ENCODE assay signal across 8 cellular contexts in the genomic region with DNA sequence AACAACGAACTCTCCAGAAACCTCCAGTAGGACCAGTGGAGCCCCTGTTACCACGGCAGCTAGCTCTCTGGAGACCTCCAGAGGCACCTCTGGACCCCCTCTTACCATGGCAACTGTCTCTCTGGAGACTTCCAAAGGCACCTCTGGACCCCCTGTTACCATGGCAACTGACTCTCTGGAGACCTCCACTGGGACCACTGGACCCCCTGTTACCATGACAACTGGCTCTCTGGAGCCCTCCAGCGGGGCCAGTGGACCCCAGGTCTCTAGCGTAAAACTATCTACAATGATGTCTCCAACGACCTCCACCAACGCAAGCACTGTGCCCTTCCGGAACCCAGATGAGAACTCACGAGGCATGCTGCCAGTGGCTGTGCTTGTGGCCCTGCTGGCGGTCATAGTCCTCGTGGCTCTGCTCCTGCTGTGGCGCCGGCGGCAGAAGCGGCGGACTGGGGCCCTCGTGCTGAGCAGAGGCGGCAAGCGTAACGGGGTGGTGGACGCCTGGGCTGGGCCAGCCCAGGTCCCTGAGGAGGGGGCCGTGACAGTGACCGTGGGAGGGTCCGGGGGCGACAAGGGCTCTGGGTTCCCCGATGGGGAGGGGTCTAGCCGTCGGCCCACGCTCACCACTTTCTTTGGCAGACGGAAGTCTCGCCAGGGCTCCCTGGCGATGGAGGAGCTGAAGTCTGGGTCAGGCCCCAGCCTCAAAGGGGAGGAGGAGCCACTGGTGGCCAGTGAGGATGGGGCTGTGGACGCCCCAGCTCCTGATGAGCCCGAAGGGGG.
DNase-seq lines count a peak whose midpoint lies in the region; ATAC-seq and TF ChIP-seq lines count a peak whose summit lies in the region.

No MANE protein-coding gene starts in this region.

- TF ChIP-seq CTCF in HL-60 (IDR thresholded peaks at IDR 0.05; ENCODE audit: insufficient read depth, low read length): no peak

- ATAC-seq in HG03342 (IDR thresholded peaks at IDR 0.05; ENCODE audit: unreplicated experiment) (no peak), GM21526 (IDR thresholded peaks at IDR 0.05; ENCODE audit: low FRiP score, unreplicated experiment) (no peak)

- no peaks in the 10 kb centered on the region for H3K27me3 ChIP-seq in HL-60 (ENCODE audit: insufficient read depth, poor library complexity, severe bottlenecking)

- DNase-seq in HL-60 (ENCODE audit: low read depth in 1 of 2, low spot score in 1 of 2) (peak; percentile 55 to 91), germinal center (ENCODE audit: low spot score) (peak; percentile 51), LoVo (ENCODE audit: low spot score) (no peak), AG08396 (ENCODE audit: low spot score) (no peak)
- peak; percentile 72 for DNase-seq in activated CD4-positive, alpha-beta T cell treated with anti-CD3 and anti-CD28 coated beads for 48 hours
- peak in 2 of 3 donors; percentile 29 to 35 for DNase-seq in stimulated activated CD4-positive, alpha-beta T cell treated with anti-CD3 and anti-CD28 coated beads, TNF-alpha, amount 100 ng/mL, for 48 hours (ENCODE audit: low read depth in 3 of 3)

- H3K4me3 ChIP-seq in HL-60 (replicated peaks; ENCODE audit: insufficient read depth, low read length): peak overlapping the region; percentile 52

- H3K27ac ChIP-seq in HL-60 (replicated peaks): peak overlapping the region; percentile 98

Comparison
In these comparisons a context has a peak if more than half of its experiments do, and no peak if none do; other contexts are left out.
1. DNase-seq: peak in HL-60 (2 of 2), activated CD4-positive, alpha-beta T cell treated with anti-CD3 and anti-CD28 coated beads for 48 hours (single experiment), germinal center (single experiment) and stimulated activated CD4-positive, alpha-beta T cell treated with anti-CD3 and anti-CD28 coated beads, TNF-alpha, amount 100 ng/mL, for 48 hours (2 of 3); none in LoVo (single experiment) and AG08396 (single experiment).